Comparison of ENCODE assay signal across 14 cellular contexts in the genomic region with DNA sequence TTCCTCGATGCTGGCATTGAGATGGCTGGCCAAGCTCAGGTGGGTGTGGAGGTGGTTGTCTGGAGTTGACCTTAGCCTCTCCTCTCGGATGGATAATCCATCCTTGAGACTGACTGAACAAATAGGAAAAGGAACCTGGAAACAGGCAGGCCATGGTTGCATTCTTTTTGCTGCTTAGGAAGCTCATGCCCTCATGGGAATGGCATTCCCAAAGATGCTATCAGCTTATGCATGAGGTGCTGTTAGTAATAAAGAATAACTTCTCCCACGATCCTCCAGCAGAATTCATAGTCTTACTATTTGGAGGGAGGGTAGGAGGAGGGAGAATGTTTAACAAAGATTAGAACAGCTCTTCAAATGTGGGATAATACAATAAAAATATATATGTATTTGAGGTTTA.
DNase-seq lines count a peak whose midpoint lies in the region; ATAC-seq and TF ChIP-seq lines count a peak whose summit lies in the region.
"Had no signal": no experiment of that assay in that cellular context is flagged by ENCODE, and none has a peak within 500 bp of the region (broad histone marks: within the 10 kb centered on the region; RNA-seq: fewer than 3 reads in every experiment).

No MANE protein-coding gene starts in this region.

- no CpG with 5 or more reads among the region's 3 CpGs for WGBS in mesendoderm (ENCODE audit: extremely low coverage, insufficient coverage, low lambda C conversion rate)

- no peak for TF ChIP-seq CTCF in AG04450 (IDR thresholded peaks at IDR 0.05; ENCODE audit: low read depth, low read length)

- no peaks in the 10 kb centered on the region for H3K9me3 Mint-ChIP-seq in naive thymus-derived CD8-positive, alpha-beta T cell

- no peaks in the 10 kb centered on the region for H3K79me2 ChIP-seq in mesendoderm (ENCODE audit: control insufficient read depth, insufficient read depth, low read length)

- H3K4me3 ChIP-seq in AG04450 (ENCODE audit: low read depth, low read length) (no peak overlapping the region), mesendoderm (ENCODE audit: low read length) (no peak overlapping the region)

- CTCF ChIA-PET in AG04450 (lab: Charles Lee): interaction anchor here (0.6 to 2.0 kb wide), 7 partner anchors 10 to 432 kb away, joined by 3 to 6 read pairs (median 4); no protein-coding TSS in a partner anchor

- no peak overlapping the region for H3K18ac ChIP-seq in mesendoderm (ENCODE audit: low read length)

- peaks cover 0 to 10% (median 7%) of the 10 kb centered on the region in 4 donors for H3K4me1 Mint-ChIP-seq in naive thymus-derived CD8-positive, alpha-beta T cell

- no peak overlapping the region for H2BK120ac ChIP-seq in mesendoderm (ENCODE audit: low read depth, low read length)

- H3K56ac ChIP-seq in mesendoderm (ENCODE audit: low read length): no peak overlapping the region

- H2BK15ac ChIP-seq in mesendoderm (replicated peaks; ENCODE audit: low read depth): no peak overlapping the region

- H3K9me3 ChIP-seq in AG04450 (ENCODE audit: control insufficient read depth, insufficient read depth, low read length): no peaks in the 10 kb centered on the region; the same call in 1 of the 2 replicates

- H3K27me3 ChIP-seq in AG04450 (ENCODE audit: control insufficient read depth, insufficient read depth, low read length) (no peaks in the 10 kb centered on the region), mesendoderm (ENCODE audit: insufficient read depth, low read length, poor library complexity) (no peaks in the 10 kb centered on the region)

- no peaks in the 10 kb centered on the region for H3K36me3 ChIP-seq in mesendoderm (ENCODE audit: control insufficient read depth, insufficient read depth, low read length)

- no peak overlapping the region for H3K4ac ChIP-seq in mesendoderm (ENCODE audit: low read depth, low read length)

- H3K4me1 ChIP-seq in mesendoderm (ENCODE audit: control insufficient read depth, low read depth, low read length): peaks cover 5% of the 10 kb centered on the region

- H3K36me3 Mint-ChIP-seq in naive thymus-derived CD8-positive, alpha-beta T cell: no peaks in the 10 kb centered on the region
- H3K36me3 Mint-ChIP-seq: naive B cell had no signal

- H3K27ac ChIP-seq in AG04450 (ENCODE audit: low read depth, low read length) (peak overlapping the region; percentile 54), mesendoderm (ENCODE audit: low read depth, low read length) (no peak overlapping the region)

- H3K79me1 ChIP-seq in mesendoderm (ENCODE audit: low read length): no peaks in the 10 kb centered on the region

- no peak overlapping the region for H4K5ac ChIP-seq in mesendoderm (ENCODE audit: low read length)

- POLR2A ChIA-PET in AG04450 (lab: Yijun Ruan, JAX): interaction anchor here (0.6 to 0.9 kb wide), 2 partner anchors 8 to 418 kb away, joined by 3 to 5 read pairs; a partner anchor contains a TSS
- POLR2A ChIA-PET in naive thymus-derived CD8-positive, alpha-beta T cell (lab: Charles Lee): interaction anchor here (0.6 kb wide), 1 partner anchor 41 kb away, joined by 3 read pairs; no protein-coding TSS in a partner anchor

- no peak overlapping the region for H4K8ac ChIP-seq in mesendoderm (ENCODE audit: low read depth, low read length)

- ATAC-seq in HG02973 (IDR thresholded peaks at IDR 0.05; ENCODE audit: unreplicated experiment): no peak
- no peak for ATAC-seq in naive thymus-derived CD8-positive, alpha-beta T cell

- H3K4me3 Mint-ChIP-seq in naive thymus-derived CD8-positive, alpha-beta T cell: no peak overlapping the region
- H3K4me3 Mint-ChIP-seq: naive B cell had no signal

- DNase-seq in AG04450 (ENCODE audit: low read depth, low spot score): no peak
- DNase-seq in NCI-H226: peak; percentile 97
- peak; percentile 63 for DNase-seq in dedifferentiated amniotic fluid mesenchymal stem cell (ENCODE audit: extremely low spot score)
- peak; percentile 81 for DNase-seq in mesendoderm
- no peak for DNase-seq in naive thymus-derived CD8-positive, alpha-beta T cell
- no peak for DNase-seq in NCI-H748 treated with DMSO at 0.1 percent for 48 hours (lab: John Stamatoyannopoulos, UW)
- DNase-seq in SHP77 (lab: John Stamatoyannopoulos, UW): no peak
- DNase-seq: activated naive CD4-positive, alpha-beta T cell; Kasumi-1; naive B cell; NCI-H1694 treated with DMSO at 0.1 percent for 48 hours; NCI-H526 treated with DMSO at 0.1 percent for 48 hours; SHP77 treated with DMSO at 0.1 percent for 48 hours had no signal

- no peak overlapping the region for H2AK5ac ChIP-seq in mesendoderm (ENCODE audit: low read length)

- H3K4me2 ChIP-seq in mesendoderm (ENCODE audit: low read length): no peak overlapping the region

- H3K27me3 Mint-ChIP-seq in naive thymus-derived CD8-positive, alpha-beta T cell: peaks cover 0 to 2% (median 0%) of the 10 kb centered on the region in 5 donors

- no peak overlapping the region for H2BK5ac ChIP-seq in mesendoderm (ENCODE audit: low read length)

- H3K23ac ChIP-seq in mesendoderm (ENCODE audit: low read length): no peak overlapping the region

- H3K9ac ChIP-seq in mesendoderm (ENCODE audit: low read length): no peak overlapping the region

- H3K27ac Mint-ChIP-seq in naive thymus-derived CD8-positive, alpha-beta T cell: no peak overlapping the region
- H3K27ac Mint-ChIP-seq: naive B cell had no signal

Comparison
In these comparisons a context has a peak if more than half of its experiments do, and no peak if none do; other contexts are left out.
1. DNase-seq: peak in NCI-H226 (single experiment), dedifferentiated amniotic fluid mesenchymal stem cell (single experiment) and mesendoderm (single experiment); none in AG04450 (single experiment), naive thymus-derived CD8-positive, alpha-beta T cell (0 of 10), NCI-H748 treated with DMSO at 0.1 percent for 48 hours (single experiment) and SHP77 (0 of 2).